Comparison of ENCODE assay signal across 8 cellular contexts in the genomic region with DNA sequence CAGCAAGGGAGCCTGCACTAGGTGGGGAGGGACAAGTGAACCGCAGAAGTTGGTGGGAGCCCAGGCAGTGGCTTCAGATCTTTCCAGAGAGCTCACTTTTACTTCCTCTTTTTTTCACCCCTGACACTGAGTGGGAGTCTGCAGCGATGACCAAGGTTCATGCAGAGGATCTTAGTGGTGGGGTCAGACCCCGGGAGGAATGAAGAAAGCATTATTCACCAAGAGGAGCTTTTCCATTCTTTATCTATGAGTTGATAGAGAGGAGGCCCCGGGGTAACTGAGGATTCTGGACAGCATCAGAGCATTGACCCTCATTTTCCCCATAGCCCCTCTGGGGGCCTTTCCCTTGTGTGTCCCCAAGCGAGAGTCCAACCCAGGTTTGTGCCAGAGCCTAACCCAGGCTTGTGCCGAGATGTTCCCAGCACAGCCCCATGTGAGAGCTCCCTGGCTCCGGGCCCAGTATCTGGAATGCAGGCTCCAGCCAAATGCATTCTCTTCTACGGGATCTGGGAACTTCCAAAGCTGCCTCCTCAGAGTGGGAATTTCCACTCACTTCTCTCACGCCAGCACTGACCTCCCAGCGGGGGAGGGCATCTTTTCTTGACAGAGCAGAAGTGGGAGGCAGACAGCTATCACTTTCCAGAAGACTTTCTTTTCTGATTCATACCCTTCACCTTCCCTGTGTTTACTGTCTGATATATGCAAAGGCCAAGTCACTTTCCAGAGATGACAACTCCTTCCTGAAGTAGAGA.
DNase-seq lines count a peak whose midpoint lies in the region; ATAC-seq, FAIRE-seq and TF ChIP-seq lines count a peak whose summit lies in the region.

No MANE protein-coding gene starts in this region.

- TF ChIP-seq CTCF in AG09319 (IDR thresholded peaks at IDR 0.05; ENCODE audit: low read depth, low read length): no peak
- no peak for TF ChIP-seq CTCF in astrocyte of the spinal cord (IDR thresholded peaks at IDR 0.05; ENCODE audit: low read depth, low read length)
- no peak for TF ChIP-seq CTCF in D721Med (IDR thresholded peaks at IDR 0.05; ENCODE audit: insufficient read depth, missing control alignments)

- no peaks in the 10 kb centered on the region for H3K36me3 Mint-ChIP-seq in stimulated activated memory B cell treated with anti-CD40 and anti-IgM and Interleukin-4, amounts not matched to agents 10 μg/mL and 1 μg/mL and 100 μg/mL, for 72 hours

- H3K4me3 ChIP-seq in astrocyte of the spinal cord (ENCODE audit: low read depth, low read length): no peak overlapping the region

- FAIRE-seq in D721Med (lab: Jason Lieb, UNC): no peak

- DNase-seq in AG09319 (ENCODE audit: extremely low read depth, low read depth) (peak; percentile 83), astrocyte of the spinal cord (ENCODE audit: low read depth, low spot score) (peak; percentile 85), iris pigment epithelial cell (ENCODE audit: low read depth) (peak; percentile 88), D721Med (ENCODE audit: insufficient read length, low spot score) (no peak), NCI-H1417 treated with DMSO at 0.1 percent for 48 hours (lab: John Stamatoyannopoulos, UW) (no peak), NCI-H2196 (lab: John Stamatoyannopoulos, UW; ENCODE audit: unreplicated experiment) (no peak)

- ATAC-seq in HG02852 (IDR thresholded peaks at IDR 0.05; ENCODE audit: unreplicated experiment): peak; percentile 69
- ATAC-seq in stimulated activated memory B cell treated with anti-CD40 and anti-IgM and Interleukin-4, amounts not matched to agents 10 μg/mL and 1 μg/mL and 100 μg/mL, for 72 hours: peak; percentile 88

- no peak overlapping the region for H3K4me3 Mint-ChIP-seq in stimulated activated memory B cell treated with anti-CD40 and anti-IgM and Interleukin-4, amounts not matched to agents 10 μg/mL and 1 μg/mL and 100 μg/mL, for 72 hours

- peaks cover 30% of the 10 kb centered on the region for H3K4me1 Mint-ChIP-seq in stimulated activated memory B cell treated with anti-CD40 and anti-IgM and Interleukin-4, amounts not matched to agents 10 μg/mL and 1 μg/mL and 100 μg/mL, for 72 hours

- H3K27me3 Mint-ChIP-seq in stimulated activated memory B cell treated with anti-CD40 and anti-IgM and Interleukin-4, amounts not matched to agents 10 μg/mL and 1 μg/mL and 100 μg/mL, for 72 hours: peaks cover 42% of the 10 kb centered on the region

- H3K27ac Mint-ChIP-seq in stimulated activated memory B cell treated with anti-CD40 and anti-IgM and Interleukin-4, amounts not matched to agents 10 μg/mL and 1 μg/mL and 100 μg/mL, for 72 hours: no peak overlapping the region

- in situ Hi-C loops in astrocyte of the spinal cord (cut with HindIII; ENCODE audit: low sequenced_read_pairs): no loop called here

- H3K9me3 Mint-ChIP-seq in stimulated activated memory B cell treated with anti-CD40 and anti-IgM and Interleukin-4, amounts not matched to agents 10 μg/mL and 1 μg/mL and 100 μg/mL, for 72 hours: no peaks in the 10 kb centered on the region

Comparison
In these comparisons a context has a peak if more than half of its experiments do, and no peak if none do; other contexts are left out.
1. DNase-seq: peak in AG09319 (single experiment), astrocyte of the spinal cord (single experiment) and iris pigment epithelial cell (single experiment); none in D721Med (single experiment), NCI-H1417 treated with DMSO at 0.1 percent for 48 hours (single experiment) and NCI-H2196 (single experiment).